In the genomic region with DNA sequence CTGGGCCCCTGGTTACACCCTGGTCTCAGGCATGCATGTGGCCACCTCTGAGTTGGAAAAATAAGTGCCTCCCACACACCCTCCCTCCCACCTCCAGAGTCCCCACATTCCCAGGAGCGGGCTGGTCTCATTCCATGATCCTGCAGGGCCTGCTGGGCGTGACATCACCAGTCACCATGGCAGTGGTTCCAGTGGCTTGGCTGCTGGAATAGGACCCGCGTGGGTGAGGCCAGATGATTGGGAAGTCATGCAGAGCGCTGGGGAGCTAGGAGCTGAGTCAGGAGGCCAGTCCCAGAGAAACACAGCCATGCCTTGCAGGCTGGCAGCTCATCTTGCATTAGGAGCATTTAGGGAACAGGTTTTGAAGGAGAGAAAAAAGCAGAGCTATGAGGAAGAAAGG, we compare ENCODE assay signal across 9 cellular contexts.
A peak's percentile ranks its signal among the peaks of the same experiment; 100 is the strongest.
DNase-seq lines count a peak whose midpoint lies in the region; ATAC-seq and TF ChIP-seq lines count a peak whose summit lies in the region.
"Had no signal": no experiment of that assay in that cellular context is flagged by ENCODE, and none has a peak within 500 bp of the region (broad histone marks: within the 10 kb centered on the region; RNA-seq: fewer than 3 reads in every experiment).

No MANE protein-coding gene starts in this region.

- no peak for TF ChIP-seq RAD21 in IMR-90 (IDR thresholded peaks at IDR 0.05; ENCODE audit: low read length)

- H3K9me3 ChIP-seq in IMR-90 (ENCODE audit: control insufficient read depth, insufficient read depth, low read length) (no peaks in the 10 kb centered on the region), left lung (no peaks in the 10 kb centered on the region), testis (no peaks in the 10 kb centered on the region)

- DNase-seq in IMR-90 (peak; percentile 85), epidermal melanocyte (ENCODE audit: insufficient read length, low spot score) (peak; percentile 78), left lung (peak in 1 of 2 donors; percentile 58), testis (peak; percentile 19), SW 1271 (lab: John Stamatoyannopoulos, UW) (no peak), NCI-H2107 (lab: John Stamatoyannopoulos, UW) (no peak)
- no peak for DNase-seq in activated T-cell treated with anti-CD3 and anti-CD28 coated beads, Interleukin-2, amount 50 U/mL, for 4 hours

- POLR2A ChIA-PET in IMR-90 (lab: Charles Lee; ENCODE audit: unreplicated experiment) = no interaction called here

- H3K27me3 ChIP-seq in IMR-90 (ENCODE audit: control insufficient read depth, insufficient read depth, low read length) = no peaks in the 10 kb centered on the region
- no peaks in the 10 kb centered on the region for H3K27me3 ChIP-seq in left lung
- H3K27me3 ChIP-seq in testis = no peaks in the 10 kb centered on the region

- H2BK20ac ChIP-seq in IMR-90 (ENCODE audit: low read depth, low read length) = no peak overlapping the region

- peaks cover 30% of the 10 kb centered on the region for H4K20me1 ChIP-seq in IMR-90 (ENCODE audit: insufficient read depth, low read length)

- TF ChIP-seq POLR2A in IMR-90 (IDR thresholded peaks at IDR 0.05; ENCODE audit: low read depth, low read length) (no peak), testis (IDR thresholded peaks at IDR 0.05) (no peak)

- TF ChIP-seq CTCF in IMR-90 (conservative IDR thresholded peaks at IDR 0.05; ENCODE audit: low read depth, low read length) = no peak
- no peak for TF ChIP-seq CTCF in left lung (IDR thresholded peaks at IDR 0.05)
- no peak for TF ChIP-seq CTCF in testis (IDR thresholded peaks at IDR 0.05)

- H2AFZ ChIP-seq in IMR-90 (replicated peaks; ENCODE audit: low read length, poor library complexity) = peak overlapping the region; percentile 54

- no peak overlapping the region; a peak in 1 of 4 replicates for H4K8ac ChIP-seq in IMR-90 (ENCODE audit: low read depth in 2 of 2, low read length in 2 of 2)

- H3K4me2 ChIP-seq in IMR-90 (ENCODE audit: low read depth, low read length) = no peak overlapping the region

- no peak overlapping the region for H3K56ac ChIP-seq in IMR-90 (ENCODE audit: extremely low read depth, insufficient read depth, low read length)

- no peaks in the 10 kb centered on the region for H3K9me3 Mint-ChIP-seq in activated T-cell treated with anti-CD3 and anti-CD28 coated beads, Interleukin-2, amount 50 U/mL, for 4 hours
- H3K9me3 Mint-ChIP-seq: activated naive CD8-positive, alpha-beta T cell treated with anti-CD3 and anti-CD28 coated beads, Interleukin-2, amount 10 ng/mL, durations not matched to agents 7 days and 5 days had no signal

- 0 out of 2 replicates have a peak overlapping the region, but pooled peaks have one; percentile 3 for H2AK5ac ChIP-seq in IMR-90 (ENCODE audit: low read depth, low read length)

- ATAC-seq in IMR-90 (ENCODE audit: low read depth) = peak; percentile 76
- peak; percentile 54 for ATAC-seq in left lung
- ATAC-seq in HG02759 (IDR thresholded peaks at IDR 0.05; ENCODE audit: unreplicated experiment) = no peak
- no peak for ATAC-seq in activated T-cell treated with anti-CD3 and anti-CD28 coated beads, Interleukin-2, amount 50 U/mL, for 4 hours

- no peak overlapping the region; the same call in 1 of the 2 replicates for H2BK120ac ChIP-seq in IMR-90 (ENCODE audit: low read depth, low read length)

- no peak overlapping the region for H4K5ac ChIP-seq in IMR-90 (ENCODE audit: low read depth, low read length)

- H3K79me1 ChIP-seq in IMR-90 (ENCODE audit: low read depth in 1 of 2, low read length in 2 of 2) = peaks cover 22 to 60% of the 10 kb centered on the region in 2 experiments

- no peak overlapping the region for H3K9ac ChIP-seq in IMR-90 (ENCODE audit: low read depth, low read length)

- no peak overlapping the region for H3K23ac ChIP-seq in IMR-90 (ENCODE audit: low read depth, low read length)

- BruUV-seq in IMR-90 (replicated peaks; lab: Mats Ljungman, UMichigan) = no TSS peak

- H3K4me1 Mint-ChIP-seq in activated T-cell treated with anti-CD3 and anti-CD28 coated beads, Interleukin-2, amount 50 U/mL, for 4 hours (ENCODE audit: low read depth) = no peaks in the 10 kb centered on the region
- H3K4me1 Mint-ChIP-seq: activated naive CD8-positive, alpha-beta T cell treated with anti-CD3 and anti-CD28 coated beads, Interleukin-2, amount 10 ng/mL, durations not matched to agents 7 days and 5 days had no signal

- peak overlapping the region; percentile 82 for H2AK9ac ChIP-seq in IMR-90 (replicated peaks; ENCODE audit: low read depth, low read length, poor library complexity)

- peaks cover 13% of the 10 kb centered on the region; the same call in 1 of the 2 replicates for H3K9me1 ChIP-seq in IMR-90 (ENCODE audit: insufficient read depth, low read length)

- H4K91ac ChIP-seq in IMR-90 (ENCODE audit: insufficient read depth, low read depth, low read length) = no peak overlapping the region

- H2BK15ac ChIP-seq in IMR-90 (ENCODE audit: low read depth, low read length) = no peak overlapping the region

- in situ Hi-C loops in IMR-90 (cut with MboI; ENCODE audit: low sequenced_read_pairs) = loop anchor here (5.0 kb wide), 1 partner anchor 101 kb away; no protein-coding TSS in a partner anchor

- H3K18ac ChIP-seq in IMR-90 (ENCODE audit: low read depth, low read length) = no peak overlapping the region

- CTCF ChIA-PET in IMR-90 (lab: Yijun Ruan, JAX) = interaction anchor here (0.6 to 1.7 kb wide), 16 partner anchors 8 to 249 kb away, joined by 3 to 15 read pairs (median 4); no protein-coding TSS in a partner anchor

- H3K4me3 ChIP-seq in IMR-90 (ENCODE audit: insufficient read depth, low read depth, low read length) (no peak overlapping the region), left lung (no peak overlapping the region), testis (no peak overlapping the region)

- H3K36me3 ChIP-seq in IMR-90 (ENCODE audit: control insufficient read depth, insufficient read depth, low read length) (no peaks in the 10 kb centered on the region), left lung (no peaks in the 10 kb centered on the region), testis (ENCODE audit: low read depth, missing control alignments) (no peaks in the 10 kb centered on the region)

- intact Hi-C loops in IMR-90 (cut with micrococcal nuclease) (loop anchor here (5.0 to 10.0 kb wide), 2 partner anchors 81 to 283 kb away; no protein-coding TSS in a partner anchor), left lung (cut with DNase I) (no loop called here), testis (cut with DNase I; ENCODE audit: low total_unique reads) (loop anchor here (10.0 kb wide), 1 partner anchor 103 kb away; no protein-coding TSS in a partner anchor)

- H3K4me1 ChIP-seq in IMR-90 (ENCODE audit: control insufficient read depth, insufficient read depth, low read length) (peaks cover 21% of the 10 kb centered on the region), left lung (peaks cover 0 to 4% of the 10 kb centered on the region in 2 donors), testis (peaks cover 15% of the 10 kb centered on the region)

- peaks cover 7% of the 10 kb centered on the region for H3K27me3 Mint-ChIP-seq in activated T-cell treated with anti-CD3 and anti-CD28 coated beads, Interleukin-2, amount 50 U/mL, for 4 hours (ENCODE audit: low read depth)

- dilution Hi-C loops in IMR-90 (cut with HindIII; ENCODE audit: low sequenced_read_pairs, unreplicated experiment) = no loop called here

- H3K27ac ChIP-seq in IMR-90 (ENCODE audit: insufficient read depth, low read length) (no peak overlapping the region), left lung (no peak overlapping the region), testis (no peak overlapping the region)

- no peaks in the 10 kb centered on the region for H3K36me3 Mint-ChIP-seq in activated T-cell treated with anti-CD3 and anti-CD28 coated beads, Interleukin-2, amount 50 U/mL, for 4 hours (ENCODE audit: insufficient read depth)
- H3K36me3 Mint-ChIP-seq: activated naive CD8-positive, alpha-beta T cell treated with anti-CD3 and anti-CD28 coated beads, Interleukin-2, amount 10 ng/mL, durations not matched to agents 7 days and 5 days had no signal

- no peak overlapping the region for H3K4me3 Mint-ChIP-seq in activated T-cell treated with anti-CD3 and anti-CD28 coated beads, Interleukin-2, amount 50 U/mL, for 4 hours
- H3K4me3 Mint-ChIP-seq: activated naive CD8-positive, alpha-beta T cell treated with anti-CD3 and anti-CD28 coated beads, Interleukin-2, amount 10 ng/mL, durations not matched to agents 7 days and 5 days had no signal

- 0 out of 2 replicates have a peak overlapping the region, but pooled peaks have one; percentile 30 for H3K4ac ChIP-seq in IMR-90 (ENCODE audit: low read depth, low read length)

- WGBS in IMR-90 (ENCODE audit: extremely low coverage in 2 of 2, insufficient read length in 1 of 2), 2 experiments = 29% methylated on average over 4 of the region's 5 CpGs; no CpG with 5 or more reads in 1 of the 2 experiments
- WGBS in testis, 2 donors = 54 to 58% methylated on average over 5 of the region's 5 CpGs

- H2BK5ac ChIP-seq in IMR-90 (ENCODE audit: low read depth, low read length, poor library complexity, severe bottlenecking) = no peak overlapping the region

- no peak overlapping the region for H3K14ac ChIP-seq in IMR-90 (replicated peaks; ENCODE audit: low read depth, low read length)

TF ChIP-seq in IMR-90, 13 proteins besides CTCF, POLR2A, EP300 and RAD21:
- 0 out of 2 replicates have a peak, but pooled peaks have one; percentile 2 for TF ChIP-seq MAFK (IDR thresholded peaks at IDR 0.05; ENCODE audit: low read depth, low read length)
- TF ChIP-seq NFE2L2 (IDR thresholded peaks at IDR 0.05; ENCODE audit: low read depth, low read length) = no peak
- TF ChIP-seq MXI1 (IDR thresholded peaks at IDR 0.05; ENCODE audit: borderline replicate concordance, low read depth, low read length) = peak; percentile 82; the same call in 1 of the 2 replicates
- TF ChIP-seq CEBPB (IDR thresholded peaks at IDR 0.05; ENCODE audit: low read depth, low read length) = peak; percentile 4; the same call in 1 of the 2 replicates
- TF ChIP-seq BHLHE40 (IDR thresholded peaks at IDR 0.05; ENCODE audit: low read depth, low read length) = no peak
- TF ChIP-seq RFX5 (IDR thresholded peaks at IDR 0.05; ENCODE audit: low read depth, low read length) = peak; percentile 95
- TF ChIP-seq MAZ (IDR thresholded peaks at IDR 0.05; ENCODE audit: borderline replicate concordance, low read depth, low read length) = peak; percentile 49; the same call in 1 of the 2 replicates

Comparison
In these comparisons a context has a peak if more than half of its experiments do, and no peak if none do; other contexts are left out.
1. ATAC-seq: peak in IMR-90 (single experiment) and left lung (single experiment); none in HG02759 (single experiment) and activated T-cell treated with anti-CD3 and anti-CD28 coated beads, Interleukin-2, amount 50 U/mL, for 4 hours (0 of 2).
2. DNase-seq: peak in IMR-90 (single experiment), epidermal melanocyte (single experiment) and testis (single experiment); none in SW 1271 (0 of 2), activated T-cell treated with anti-CD3 and anti-CD28 coated beads, Interleukin-2, amount 50 U/mL, for 4 hours (single experiment) and NCI-H2107 (single experiment).
3. intact Hi-C loops: an anchor here in IMR-90 (5.0 to 10.0 kb wide) and testis (10.0 kb wide); none called in left lung.